In genomic region chr9:37151802-37152201, GRCh38 we compare ENCODE assay signal across 22 cellular contexts. TPM values are rescaled to one million over a fixed set of nuclear protein-coding genes. Genes with fewer than 3 reads are reported as not detected.
A peak's percentile ranks its signal among the peaks of the same experiment; 100 is the strongest.
DNase-seq lines count a peak whose midpoint lies in the region; ATAC-seq, FAIRE-seq and TF ChIP-seq lines count a peak whose summit lies in the region.
"Had no signal": no experiment of that assay in that cellular context is flagged by ENCODE, and none has a peak within 500 bp of the region (broad histone marks: within the 10 kb centered on the region; RNA-seq: fewer than 3 reads in every experiment).

No MANE protein-coding gene starts in this region.

- ATAC-seq in WTC11 (no peak), HG03108 (IDR thresholded peaks at IDR 0.05; ENCODE audit: unreplicated experiment) (no peak), GM21381 (IDR thresholded peaks at IDR 0.05; ENCODE audit: unreplicated experiment) (no peak)
- ATAC-seq: HCT116 had no signal

- POLR2A ChIA-PET in WTC11 (lab: Charles Lee): no interaction called here
- POLR2A ChIA-PET in endothelial cell of umbilical vein (lab: Charles Lee): interaction anchor here (0.5 kb wide), 1 partner anchor 22 kb away, joined by 11 read pairs; no protein-coding TSS in a partner anchor

- TF ChIP-seq POLR2A in endothelial cell of umbilical vein (IDR thresholded peaks at IDR 0.05; ENCODE audit: low read depth, low read length): no peak

- intact Hi-C loops in endothelial cell of umbilical vein (cut with micrococcal nuclease): no loop called here

- H3K27ac Mint-ChIP-seq in WTC11: 0 out of 2 replicates have a peak overlapping the region, but pooled peaks have one; percentile 45
- H3K27ac Mint-ChIP-seq: CD14-positive monocyte, HFFc6 had no signal

- no TSS peak for BruUV-seq in endothelial cell of umbilical vein (replicated peaks; lab: Mats Ljungman, UMichigan)

- H3K27ac ChIP-seq in Karpas-422 (ENCODE audit: low read length) (0 out of 2 replicates have a peak overlapping the region, but pooled peaks have one; percentile 20), endothelial cell of umbilical vein (ENCODE audit: insufficient read depth, low read depth, low read length) (no peak overlapping the region)

- H3K9me1 ChIP-seq in endothelial cell of umbilical vein (replicated peaks; ENCODE audit: control insufficient read depth, extremely low read depth, insufficient read depth, low read length): no peaks in the 10 kb centered on the region

- H3K4me2 ChIP-seq in Karpas-422 (ENCODE audit: low read depth, low read length, poor library complexity, severe bottlenecking): no peak overlapping the region
- no peak overlapping the region for H3K4me2 ChIP-seq in endothelial cell of umbilical vein (ENCODE audit: insufficient read depth, low read length)

- no peak for DNase-seq in Karpas-422
- DNase-seq in WTC11 (ENCODE audit: low spot score): no peak
- peak; percentile 15 for DNase-seq in endothelial cell of umbilical vein (ENCODE audit: low read depth, low spot score)
- DNase-seq in NCI-H2171 treated with DMSO at 0.1 percent for 48 hours (lab: John Stamatoyannopoulos, UW): no peak
- DNase-seq: ACHN; BE2C; CD4-positive, alpha-beta memory T cell; DMS153; DMS79; GDM1; GOT3; H7; HFFc6; IMR-90 had no signal

- no peak for FAIRE-seq in endothelial cell of umbilical vein (lab: Jason Lieb, UNC)
- FAIRE-seq: A204.1, GM12892, GM18507, HTR-8/SVneo had no signal

- H3K36me3 ChIP-seq in Karpas-422 (ENCODE audit: insufficient read depth, low read length) (peaks cover 76% of the 10 kb centered on the region), endothelial cell of umbilical vein (ENCODE audit: control insufficient read depth in 2 of 2, extremely low read depth in 1 of 2, insufficient read depth in 2 of 2, low read length in 2 of 2) (no peaks in the 10 kb centered on the region)
- H3K36me3 ChIP-seq: BE2C had no signal

- TF ChIP-seq CTCF in WTC11 (IDR thresholded peaks at IDR 0.05): no peak
- no peak for TF ChIP-seq CTCF in endothelial cell of umbilical vein (IDR thresholded peaks at IDR 0.05; ENCODE audit: extremely low read depth in 1 of 2, insufficient read depth in 1 of 2, low read depth in 1 of 2, low read length in 2 of 2)

- H3K9me3 Mint-ChIP-seq in WTC11: no peaks in the 10 kb centered on the region
- H3K9me3 Mint-ChIP-seq: CD4-positive, alpha-beta memory T cell; HFFc6 had no signal

- H3K4me1 ChIP-seq in Karpas-422 (ENCODE audit: low read length): peaks cover 46% of the 10 kb centered on the region
- H3K4me1 ChIP-seq in endothelial cell of umbilical vein (ENCODE audit: control insufficient read depth, extremely low read depth, insufficient read depth, low read length): peaks cover under 1% of the 10 kb centered on the region
- H3K4me1 ChIP-seq: BE2C had no signal

- H3K9me3 ChIP-seq in Karpas-422 (ENCODE audit: low read length) (no peaks in the 10 kb centered on the region), endothelial cell of umbilical vein (replicated peaks; ENCODE audit: control insufficient read depth, insufficient read depth, low read length) (no peaks in the 10 kb centered on the region)
- H3K9me3 ChIP-seq: BE2C had no signal

- peaks cover 14% of the 10 kb centered on the region for H3K36me3 Mint-ChIP-seq in WTC11

- peaks cover 28% of the 10 kb centered on the region for H3K4me1 Mint-ChIP-seq in WTC11

- no peaks in the 10 kb centered on the region for H3K9me2 ChIP-seq in Karpas-422 (replicated peaks; ENCODE audit: insufficient read depth, low read length)

- H3K9ac ChIP-seq in Karpas-422 (ENCODE audit: low read length) (no peak overlapping the region), endothelial cell of umbilical vein (replicated peaks; ENCODE audit: extremely low read depth, insufficient read depth, low read length) (no peak overlapping the region)

- H3K27me3 ChIP-seq in Karpas-422 (ENCODE audit: low read length) (no peaks in the 10 kb centered on the region), endothelial cell of umbilical vein (ENCODE audit: control insufficient read depth in 2 of 2, insufficient read depth in 2 of 2, low read length in 2 of 2) (no peaks in the 10 kb centered on the region)
- H3K27me3 ChIP-seq: BE2C had no signal

- no peaks in the 10 kb centered on the region for H4K20me1 ChIP-seq in Karpas-422 (ENCODE audit: insufficient read depth, low read depth, low read length)
- no peaks in the 10 kb centered on the region for H4K20me1 ChIP-seq in endothelial cell of umbilical vein (replicated peaks; ENCODE audit: control insufficient read depth, extremely low read depth, insufficient read depth, low read length)

- dilution Hi-C loops in endothelial cell of umbilical vein (cut with MboI; ENCODE audit: extremely low pct_ligation_motif_present, low sequenced_read_pairs): no loop called here

- H3K4me3 ChIP-seq in Karpas-422 (ENCODE audit: low read length) (no peak overlapping the region), endothelial cell of umbilical vein (replicated peaks in 1 of 3; ENCODE audit: insufficient read depth in 1 of 3, low read depth in 1 of 3, low read length in 3 of 3) (no peak overlapping the region)

- CTCF ChIA-PET in WTC11 (lab: Charles Lee) (no interaction called here), endothelial cell of umbilical vein (lab: Charles Lee) (no interaction called here)

- no peak overlapping the region for H2AFZ ChIP-seq in Karpas-422 (ENCODE audit: low read length)
- no peak overlapping the region for H2AFZ ChIP-seq in endothelial cell of umbilical vein (ENCODE audit: low read depth, low read length)

- H3K27me3 Mint-ChIP-seq in WTC11 (ENCODE audit: low read depth): no peaks in the 10 kb centered on the region
- H3K27me3 Mint-ChIP-seq: CD4-positive, alpha-beta memory T cell had no signal

- H3K79me2 ChIP-seq in Karpas-422 (ENCODE audit: low read length) (peaks cover 90% of the 10 kb centered on the region), endothelial cell of umbilical vein (ENCODE audit: control insufficient read depth, insufficient read depth, low read length) (no peaks in the 10 kb centered on the region)

- H3K4me3 Mint-ChIP-seq in WTC11: no peak overlapping the region
- H3K4me3 Mint-ChIP-seq: CD14-positive monocyte; CD4-positive, alpha-beta memory T cell; HFFc6 had no signal

TF ChIP-seq in WTC11, 78 proteins besides CTCF, POLR2A, EP300 and RAD21 (continues in another document):
- TF ChIP-seq IRF1 (CRISPR knock-in tag; IDR thresholded peaks at IDR 0.05): no peak
- TF ChIP-seq HMGXB4 (CRISPR knock-in tag; IDR thresholded peaks at IDR 0.05): no peak
- TF ChIP-seq SMAD3 (CRISPR knock-in tag; IDR thresholded peaks at IDR 0.05; ENCODE audit: borderline replicate concordance): no peak

TF ChIP-seq in endothelial cell of umbilical vein, 7 proteins besides CTCF, POLR2A, EP300 and RAD21:
- TF ChIP-seq POLR2AphosphoS5 (IDR thresholded peaks at IDR 0.05; ENCODE audit: insufficient read depth, low read depth, low read length) (no peak), MAX (IDR thresholded peaks at IDR 0.05; ENCODE audit: insufficient read depth, insufficient read length) (no peak), EZH2 (IDR thresholded peaks at IDR 0.05; ENCODE audit: borderline replicate concordance, low read depth, low read length, severe bottlenecking) (no peak), MYC (IDR thresholded peaks at IDR 0.05; ENCODE audit: low read depth, low read length) (no peak), FOS (IDR thresholded peaks at IDR 0.05; ENCODE audit: borderline replicate concordance, insufficient read depth, low read length) (no peak), GATA2 (IDR thresholded peaks at IDR 0.05; ENCODE audit: insufficient read depth, insufficient read length, low read depth, low read length) (no peak), JUN (IDR thresholded peaks at IDR 0.05; ENCODE audit: borderline replicate concordance, insufficient read depth, insufficient read length, low read depth) (no peak)

RNA-seq across cellular contexts. Expression of gene ZCCHC7, which starts 31.4 kb away (rescaled TPM):
- total RNA-seq in Karpas-422 (2014; rRNA removed; shearing (Covaris generic); ENCODE audit: low replicate concordance): 58.4 and 85.1 TPM in 2 replicates
- total RNA-seq in WTC11 (2021) (25.6 to 30.1 TPM (median 27.2 TPM) in 3 replicates), endothelial cell of umbilical vein (14.8 and 17.3 TPM in 2 replicates)
- polyA plus RNA-seq in endothelial cell of umbilical vein: 7.4 and 9.3 TPM in 2 replicates
- polyA plus RNA-seq in endothelial cell of umbilical vein (2011; cell fraction: cytosol; rRNA removed): 9.4 and 13.2 TPM in 2 replicates
- polyA plus RNA-seq in endothelial cell of umbilical vein (2011; cell fraction: nucleus; rRNA removed): 11.9 and 14.8 TPM in 2 replicates
- 13.7 and 14.6 TPM in 2 replicates for polyA plus RNA-seq in endothelial cell of umbilical vein (2012)
- polyA minus RNA-seq in endothelial cell of umbilical vein: 11.7 and 17.0 TPM in 2 replicates
- polyA minus RNA-seq in endothelial cell of umbilical vein (2011; cell fraction: cytosol; rRNA and poly(A)+ RNA removed): 16.4 TPM
- polyA minus RNA-seq in endothelial cell of umbilical vein (2011; cell fraction: nucleus; rRNA and poly(A)+ RNA removed): 17.6 and 22.3 TPM in 2 replicates
